In the genomic region with DNA sequence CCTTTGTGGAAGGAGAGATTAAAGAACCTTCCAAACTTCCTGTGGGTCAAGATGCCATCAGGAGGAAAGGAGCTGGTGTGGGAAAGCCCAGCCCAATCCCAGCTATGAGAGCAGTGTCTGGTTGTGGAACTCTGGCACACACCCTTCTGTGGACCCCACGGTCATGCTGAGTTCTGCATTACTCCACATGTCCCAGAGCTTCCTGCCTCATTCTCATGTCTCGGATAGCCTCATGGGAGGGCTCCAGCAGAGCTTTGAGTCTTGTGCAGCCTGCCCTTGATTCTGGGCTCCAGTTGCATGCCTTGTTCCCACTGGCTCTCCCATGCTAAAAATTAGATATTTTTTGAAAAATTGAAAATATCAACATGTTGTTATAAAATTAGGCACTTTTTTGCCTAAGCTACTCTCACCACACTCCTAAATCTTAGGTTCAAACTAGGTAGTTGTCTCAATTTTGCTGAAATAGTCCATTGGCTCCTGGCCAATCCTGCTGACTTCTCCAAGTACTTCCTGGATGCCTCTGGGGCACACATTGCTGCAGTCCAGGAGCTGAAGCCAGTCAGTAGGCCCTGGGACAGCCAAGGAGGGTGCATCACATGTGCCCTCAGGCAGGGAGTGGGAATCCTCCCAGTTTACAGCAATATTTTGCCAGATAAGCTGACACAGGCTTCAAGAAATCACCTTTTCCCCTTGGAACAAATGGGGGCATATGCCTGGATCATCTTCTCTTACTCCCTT, we compare ENCODE assay signal across 12 cellular contexts.
DNase-seq lines count a peak whose midpoint lies in the region; ATAC-seq and TF ChIP-seq lines count a peak whose summit lies in the region.
"Had no signal": no experiment of that assay in that cellular context is flagged by ENCODE, and none has a peak within 500 bp of the region (broad histone marks: within the 10 kb centered on the region; RNA-seq: fewer than 3 reads in every experiment).

No MANE protein-coding gene starts in this region.

- peak; percentile 51 for ATAC-seq in Right ventricle myocardium inferior
- peak in 3 of 4 donors; percentile 18 to 53 (median 32) for ATAC-seq in heart left ventricle

- no peak for DNase-seq in Right ventricle myocardium inferior (ENCODE audit: missing footprints)
- no peak for DNase-seq in cardiac septum (ENCODE audit: low spot score)
- DNase-seq in adipocyte (ENCODE audit: low read depth), result peak; percentile 67
- DNase-seq in heart left ventricle, result peak in 2 of 5 donors; percentile 31 to 66
- peak; percentile 49 for DNase-seq in vagina (ENCODE audit: extremely low spot score in 2 of 2)
- DNase-seq in medulla oblongata (ENCODE audit: extremely low spot score), result no peak
- DNase-seq in GOT3 (lab: John Stamatoyannopoulos, UW), result no peak
- no peak for DNase-seq in AG08396 (ENCODE audit: low spot score)
- DNase-seq: activated naive CD4-positive, alpha-beta T cell treated with anti-CD3 and anti-CD28 coated beads, Interleukin-2, amount 10 ng/mL, durations not matched to agents 7 days and 5 days; WERI-Rb-1 had no signal

- H3K4me1 ChIP-seq in adipocyte (ENCODE audit: control insufficient read depth, insufficient read depth, low read length), result peaks cover 3% of the 10 kb centered on the region
- peaks cover 0 to 56% (median 23%) of the 10 kb centered on the region in 12 donors for H3K4me1 ChIP-seq in heart left ventricle
- H3K4me1 ChIP-seq in vagina, result no peaks in the 10 kb centered on the region

- H3K27me3 ChIP-seq in adipocyte (replicated peaks; ENCODE audit: control insufficient read depth, insufficient read depth, low read length), result no peaks in the 10 kb centered on the region
- no peaks in the 10 kb centered on the region for H3K27me3 ChIP-seq in heart left ventricle
- H3K27me3 ChIP-seq in vagina, result no peaks in the 10 kb centered on the region
- H3K27me3 ChIP-seq: BLaER1 had no signal

- WGBS in heart left ventricle, 4 donors, result 18 to 44% (median 31%) methylated on average over 2 of the region's 2 CpGs

- H3K36me3 ChIP-seq in adipocyte (ENCODE audit: control insufficient read depth, insufficient read depth, low read length, severe bottlenecking) (no peaks in the 10 kb centered on the region), heart left ventricle (no peaks in the 10 kb centered on the region), vagina (no peaks in the 10 kb centered on the region)
- H3K36me3 ChIP-seq: WERI-Rb-1 had no signal

- no peak overlapping the region for H3K9ac ChIP-seq in adipocyte (ENCODE audit: low read length)
- H3K9ac ChIP-seq: BLaER1 had no signal

- intact Hi-C loops in Right ventricle myocardium inferior (cut with DNase I) (loop anchor here (5.0 kb wide), 2 partner anchors 70 to 85 kb away; no protein-coding TSS in a partner anchor), cardiac septum (cut with DNase I) (loop anchor here (5.0 kb wide), 1 partner anchor 70 kb away; no protein-coding TSS in a partner anchor), heart left ventricle (cut with DNase I) (loop anchor here in 1 of 10 donors (5.0 kb wide), 1 partner anchor 70 kb away; no protein-coding TSS in a partner anchor), vagina (cut with DNase I) (no loop called here)

- H3K27ac ChIP-seq in heart left ventricle (peak overlapping the region; percentile 2 to 84 (median 54)), vagina (no peak overlapping the region)
- H3K27ac ChIP-seq: BLaER1, WERI-Rb-1 had no signal

- TF ChIP-seq CTCF in heart left ventricle (IDR thresholded peaks at IDR 0.05), result no peak
- TF ChIP-seq CTCF in vagina (IDR thresholded peaks at IDR 0.05), result no peak

- H3K9me3 ChIP-seq in adipocyte (ENCODE audit: control insufficient read depth, low read length) (no peaks in the 10 kb centered on the region), heart left ventricle (no peaks in the 10 kb centered on the region), vagina (no peaks in the 10 kb centered on the region)
- H3K9me3 ChIP-seq: BLaER1 had no signal

- H3K4me3 ChIP-seq in adipocyte (ENCODE audit: low read length) (no peak overlapping the region), heart left ventricle (no peak overlapping the region), vagina (no peak overlapping the region)
- H3K4me3 ChIP-seq: BLaER1, lung had no signal

- TF ChIP-seq POLR2A in heart left ventricle (IDR thresholded peaks at IDR 0.05) (no peak), vagina (IDR thresholded peaks at IDR 0.05) (no peak)

Comparison
In these comparisons a context has a peak if more than half of its experiments do, and no peak if none do; other contexts are left out.
1. DNase-seq: peak in adipocyte (single experiment) and vagina (2 of 2); none in Right ventricle myocardium inferior (single experiment), cardiac septum (single experiment), medulla oblongata (single experiment), GOT3 (single experiment) and AG08396 (single experiment).